16 cellular contexts compared by ENCODE assay signal in genomic region chr14:65259000-65259399, GRCh38.
DNase-seq lines count a peak whose midpoint lies in the region; ATAC-seq and TF ChIP-seq lines count a peak whose summit lies in the region.
"Had no signal": no experiment of that assay in that cellular context is flagged by ENCODE, and none has a peak within 500 bp of the region (broad histone marks: within the 10 kb centered on the region; RNA-seq: fewer than 3 reads in every experiment).

No MANE protein-coding gene starts in this region.

- CTCF ChIA-PET in HEK293 (lab: Yijun Ruan, JAX) (interaction anchor here (0.8 kb wide), 1 partner anchor 19 kb away, joined by 4 read pairs; no protein-coding TSS in a partner anchor), PC-9 (lab: Charles Lee) (interaction anchor here (1.2 kb wide), 1 partner anchor 20 kb away, joined by 8 read pairs; no protein-coding TSS in a partner anchor)

- no peaks in the 10 kb centered on the region for H3K79me2 ChIP-seq in PC-9 (ENCODE audit: low read depth)

- H3K4me3 Mint-ChIP-seq in activated naive CD8-positive, alpha-beta T cell treated with anti-CD3 and anti-CD28 coated beads, Interleukin-2, amount 50 U/mL, for 24 hours, result no peak overlapping the region
- H3K4me3 Mint-ChIP-seq: CD8-positive, alpha-beta T cell; GM23338 had no signal

- no peaks in the 10 kb centered on the region for H3K9me2 ChIP-seq in PC-9 (ENCODE audit: insufficient read depth)

- H3K27me3 Mint-ChIP-seq in activated naive CD8-positive, alpha-beta T cell treated with anti-CD3 and anti-CD28 coated beads, Interleukin-2, amount 50 U/mL, for 24 hours, result peaks cover 2% of the 10 kb centered on the region

- H3K4me2 ChIP-seq in PC-9, result peak overlapping the region; percentile 84; the same call in 1 of the 2 replicates
- H3K4me2 ChIP-seq: BLaER1, GM23338 had no signal

- H3K4me1 ChIP-seq in HEK293 (ENCODE audit: control insufficient read depth, insufficient read depth, low read length) (peaks cover 7% of the 10 kb centered on the region; the same call in 1 of the 2 replicates), PC-9 (replicated peaks; ENCODE audit: insufficient read depth) (peaks cover 60% of the 10 kb centered on the region)
- H3K4me1 ChIP-seq: BLaER1 had no signal

- H3K36me3 ChIP-seq in HEK293 (ENCODE audit: control insufficient read depth in 2 of 2, insufficient read depth in 1 of 2, low read length in 2 of 2) (no peaks in the 10 kb centered on the region), PC-9 (ENCODE audit: low read depth) (no peaks in the 10 kb centered on the region)
- H3K36me3 ChIP-seq: BLaER1 had no signal

- no peak for DNase-seq in PC-9
- peak; percentile 31 for DNase-seq in fibroblast of pulmonary artery (ENCODE audit: low read depth)
- DNase-seq in globus pallidus (ENCODE audit: low spot score), result no peak
- DNase-seq in activated naive CD8-positive, alpha-beta T cell treated with anti-CD3 and anti-CD28 coated beads, Interleukin-2, amount 50 U/mL, for 24 hours, result no peak
- DNase-seq in effector CD4-positive, alpha-beta T cell, result no peak
- DNase-seq: CD8-positive, alpha-beta T cell; DMS79 treated with DMSO at 0.1 percent for 48 hours; Karpas-422; NCI-H1105; NCI-H187; NCI-H524 treated with DMSO at 0.1 percent for 48 hours; SHP77 treated with DMSO at 0.1 percent for 48 hours had no signal

- peaks cover 4% of the 10 kb centered on the region for H3K9me3 Mint-ChIP-seq in activated naive CD8-positive, alpha-beta T cell treated with anti-CD3 and anti-CD28 coated beads, Interleukin-2, amount 50 U/mL, for 24 hours

- H3K9me3 ChIP-seq in HEK293 (ENCODE audit: control insufficient read depth, insufficient read depth, low read depth, low read length) (no peaks in the 10 kb centered on the region; the same call in 1 of the 2 replicates), PC-9 (ENCODE audit: insufficient read depth, low read depth) (peaks cover 5% of the 10 kb centered on the region; the same call in 1 of the 2 replicates)
- H3K9me3 ChIP-seq: BLaER1 had no signal

- intact Hi-C loops in PC-9 (cut with micrococcal nuclease; ENCODE audit: unreplicated experiment), result loop anchor here (1.0 kb wide), 1 partner anchor 97 kb away; no protein-coding TSS in a partner anchor

- H3K4me1 Mint-ChIP-seq in activated naive CD8-positive, alpha-beta T cell treated with anti-CD3 and anti-CD28 coated beads, Interleukin-2, amount 50 U/mL, for 24 hours, result peaks cover 44% of the 10 kb centered on the region

- TF ChIP-seq CTCF in HEK293 (tag by site-specific recombination; IDR thresholded peaks at IDR 0.05) (no peak), PC-9 (conservative IDR thresholded peaks at IDR 0.05) (no peak), fibroblast of pulmonary artery (IDR thresholded peaks at IDR 0.05; ENCODE audit: low read length, missing control alignments) (no peak)

- no peak overlapping the region for H3K27ac Mint-ChIP-seq in activated naive CD8-positive, alpha-beta T cell treated with anti-CD3 and anti-CD28 coated beads, Interleukin-2, amount 50 U/mL, for 24 hours
- H3K27ac Mint-ChIP-seq: CD8-positive, alpha-beta T cell; GM23338 had no signal

- H3K4me3 ChIP-seq in HEK293 (ENCODE audit: low read depth, low read length) (no peak overlapping the region), PC-9 (no peak overlapping the region), fibroblast of pulmonary artery (replicated peaks; ENCODE audit: low read depth, low read length) (no peak overlapping the region)
- H3K4me3 ChIP-seq: BLaER1, GM23338 had no signal

- H3K27ac ChIP-seq in HEK293 (ENCODE audit: extremely low read depth, low read depth, low read length) (no peak overlapping the region), PC-9 (peak overlapping the region; percentile 98)
- H3K27ac ChIP-seq: BLaER1 had no signal

- POLR2A ChIA-PET in HEK293 (lab: Yijun Ruan, JAX), result no interaction called here
- POLR2A ChIA-PET in PC-9 (lab: Charles Lee; ENCODE audit: unreplicated experiment), result interaction anchor here (1.0 to 1.2 kb wide), 2 partner anchors 60 to 152 kb away, joined by 4 to 10 read pairs; no protein-coding TSS in a partner anchor

- H4K20me1 ChIP-seq in PC-9 (ENCODE audit: insufficient read depth), result no peaks in the 10 kb centered on the region
- H4K20me1 ChIP-seq: BLaER1 had no signal

- no peaks in the 10 kb centered on the region for H3K27me3 ChIP-seq in PC-9 (ENCODE audit: insufficient read depth, low read depth)
- H3K27me3 ChIP-seq: BLaER1 had no signal

- no peaks in the 10 kb centered on the region for H3K36me3 Mint-ChIP-seq in activated naive CD8-positive, alpha-beta T cell treated with anti-CD3 and anti-CD28 coated beads, Interleukin-2, amount 50 U/mL, for 24 hours (ENCODE audit: low read depth)
- H3K36me3 Mint-ChIP-seq: CD8-positive, alpha-beta T cell had no signal

- ATAC-seq in HG03342 (IDR thresholded peaks at IDR 0.05; ENCODE audit: unreplicated experiment), result no peak
- no peak for ATAC-seq in activated naive CD8-positive, alpha-beta T cell treated with anti-CD3 and anti-CD28 coated beads, Interleukin-2, amount 50 U/mL, for 24 hours
- ATAC-seq: CD8-positive, alpha-beta T cell; GM23338 had no signal

- peaks cover 59% of the 10 kb centered on the region for H3F3A ChIP-seq in PC-9 (ENCODE audit: insufficient read depth, low read depth)

- no TSS peak for BruUV-seq in PC-9 (replicated peaks; lab: Mats Ljungman, UMichigan)

- no peak overlapping the region for H2AFZ ChIP-seq in PC-9
- H2AFZ ChIP-seq: GM23338 had no signal

TF ChIP-seq in HEK293, 187 proteins besides CTCF, POLR2A, EP300 and RAD21:
- TF ChIP-seq SETDB1 (IDR thresholded peaks at IDR 0.05; ENCODE audit: insufficient read length, low read length), result peak; percentile 77
- no peak for TF ChIP-seq ZNF157 (tag by site-specific recombination; IDR thresholded peaks at IDR 0.05)
